Comparison of ENCODE assay signal across 10 cellular contexts in genomic region chr16:24645739-24646645, GRCh38.
DNase-seq lines count a peak whose midpoint lies in the region; TF ChIP-seq lines count a peak whose summit lies in the region.
"Had no signal": no experiment of that assay in that cellular context is flagged by ENCODE, and none has a peak within 500 bp of the region (broad histone marks: within the 10 kb centered on the region; RNA-seq: fewer than 3 reads in every experiment).

No MANE protein-coding gene starts in this region.

- peak; percentile 87 for DNase-seq in A673 (ENCODE audit: low spot score)
- peak; percentile 98 to 100 for DNase-seq in cardiac fibroblast (ENCODE audit: low read depth in 2 of 2)
- DNase-seq in lower leg skin (ENCODE audit: low spot score in 2 of 2): peak; percentile 42 to 52
- no peak for DNase-seq in NCI-H146 (lab: John Stamatoyannopoulos, UW)
- no peak for DNase-seq in HuH-7.5 (ENCODE audit: low spot score)
- DNase-seq in NCI-H1048 (lab: John Stamatoyannopoulos, UW): no peak
- DNase-seq in D341Med (ENCODE audit: low spot score): no peak
- DNase-seq: CD4-positive, alpha-beta memory T cell; stimulated activated naive CD4-positive, alpha-beta T cell treated with Interleukin-2 at 50 U/mL for 16 hours had no signal

- H3K27me3 ChIP-seq in A673 (replicated peaks; ENCODE audit: insufficient read depth, low read depth, low read length, poor library complexity): no peaks in the 10 kb centered on the region

- peak overlapping the region; percentile 51 for H3K27ac ChIP-seq in A673 (ENCODE audit: low read depth, low read length, poor library complexity, severe bottlenecking)

- TF ChIP-seq CTCF in A673 (conservative IDR thresholded peaks at IDR 0.05; ENCODE audit: low read depth, low read length): no peak
- no peak for TF ChIP-seq CTCF in cardiac fibroblast (IDR thresholded peaks at IDR 0.05; ENCODE audit: low read depth, low read length)
- no peak for TF ChIP-seq CTCF in lower leg skin (IDR thresholded peaks at IDR 0.05)

- TF ChIP-seq EP300 in Ishikawa (IDR thresholded peaks at IDR 0.05; ENCODE audit: borderline replicate concordance): peak; percentile 77

- H3K4me1 ChIP-seq in A673 (ENCODE audit: insufficient read depth, low read length, poor library complexity, severe bottlenecking): peaks cover 17% of the 10 kb centered on the region

- BruUV-seq in A673 (replicated peaks; lab: Mats Ljungman, UMichigan): no TSS peak

- CTCF ChIA-PET in A673 (lab: Charles Lee): no interaction called here

- no peak for TF ChIP-seq POLR2A in lower leg skin (IDR thresholded peaks at IDR 0.05)

- no peaks in the 10 kb centered on the region for H3K9me3 ChIP-seq in A673 (ENCODE audit: low read depth, low read length, poor library complexity, severe bottlenecking)

- POLR2A ChIA-PET in A673 (lab: Charles Lee; ENCODE audit: low non-redundant PET): no interaction called here

- no peaks in the 10 kb centered on the region for H3K36me3 ChIP-seq in A673 (ENCODE audit: insufficient read depth, low read length, poor library complexity, severe bottlenecking)

- intact Hi-C loops in A673 (cut with micrococcal nuclease; ENCODE audit: unreplicated experiment): no loop called here
- intact Hi-C loops in lower leg skin (cut with DNase I; ENCODE audit: low total_unique reads): no loop called here

- no peak for TF ChIP-seq RAD21 in Ishikawa (IDR thresholded peaks at IDR 0.05; ENCODE audit: low read depth)

- no peak overlapping the region for H3K4me3 ChIP-seq in A673 (ENCODE audit: low read depth, low read length, poor library complexity, severe bottlenecking)
- no peak overlapping the region for H3K4me3 ChIP-seq in cardiac fibroblast (replicated peaks in 1 of 2; ENCODE audit: low read depth in 2 of 2, low read length in 2 of 2)
- no peak overlapping the region for H3K4me3 ChIP-seq in lower leg skin (ENCODE audit: low read depth, poor library complexity, severe bottlenecking)

- WGBS in lower leg skin, 2 donors: 71 to 80% methylated on average over 5 of the region's 5 CpGs

TF ChIP-seq in Ishikawa, 13 proteins besides CTCF, POLR2A, EP300 and RAD21:
- TF ChIP-seq, protein P1, sequence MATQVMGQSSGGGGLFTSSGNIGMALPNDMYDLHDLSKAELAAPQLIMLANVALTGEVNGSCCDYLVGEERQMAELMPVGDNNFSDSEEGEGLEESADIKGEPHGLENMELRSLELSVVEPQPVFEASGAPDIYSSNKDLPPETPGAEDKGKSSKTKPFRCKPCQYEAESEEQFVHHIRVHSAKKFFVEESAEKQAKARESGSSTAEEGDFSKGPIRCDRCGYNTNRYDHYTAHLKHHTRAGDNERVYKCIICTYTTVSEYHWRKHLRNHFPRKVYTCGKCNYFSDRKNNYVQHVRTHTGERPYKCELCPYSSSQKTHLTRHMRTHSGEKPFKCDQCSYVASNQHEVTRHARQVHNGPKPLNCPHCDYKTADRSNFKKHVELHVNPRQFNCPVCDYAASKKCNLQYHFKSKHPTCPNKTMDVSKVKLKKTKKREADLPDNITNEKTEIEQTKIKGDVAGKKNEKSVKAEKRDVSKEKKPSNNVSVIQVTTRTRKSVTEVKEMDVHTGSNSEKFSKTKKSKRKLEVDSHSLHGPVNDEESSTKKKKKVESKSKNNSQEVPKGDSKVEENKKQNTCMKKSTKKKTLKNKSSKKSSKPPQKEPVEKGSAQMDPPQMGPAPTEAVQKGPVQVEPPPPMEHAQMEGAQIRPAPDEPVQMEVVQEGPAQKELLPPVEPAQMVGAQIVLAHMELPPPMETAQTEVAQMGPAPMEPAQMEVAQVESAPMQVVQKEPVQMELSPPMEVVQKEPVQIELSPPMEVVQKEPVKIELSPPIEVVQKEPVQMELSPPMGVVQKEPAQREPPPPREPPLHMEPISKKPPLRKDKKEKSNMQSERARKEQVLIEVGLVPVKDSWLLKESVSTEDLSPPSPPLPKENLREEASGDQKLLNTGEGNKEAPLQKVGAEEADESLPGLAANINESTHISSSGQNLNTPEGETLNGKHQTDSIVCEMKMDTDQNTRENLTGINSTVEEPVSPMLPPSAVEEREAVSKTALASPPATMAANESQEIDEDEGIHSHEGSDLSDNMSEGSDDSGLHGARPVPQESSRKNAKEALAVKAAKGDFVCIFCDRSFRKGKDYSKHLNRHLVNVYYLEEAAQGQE (IDR thresholded peaks at IDR 0.05; ENCODE audit: low read depth): no peak
- peak; percentile 90 for TF ChIP-seq NFIC (IDR thresholded peaks at IDR 0.05)
- TF ChIP-seq TCF12 (IDR thresholded peaks at IDR 0.05; ENCODE audit: low read depth): peak; percentile 63; the same call in 1 of the 2 replicates
- no peak for TF ChIP-seq CREB1 (IDR thresholded peaks at IDR 0.05; ENCODE audit: low read depth)
- TF ChIP-seq TAF1 (IDR thresholded peaks at IDR 0.05; ENCODE audit: low read depth): no peak
- peak; percentile 78 for TF ChIP-seq TEAD4 (IDR thresholded peaks at IDR 0.05)
- no peak for TF ChIP-seq ZBTB7A (IDR thresholded peaks at IDR 0.05; ENCODE audit: low read depth)
- no peak for TF ChIP-seq EGR1 (IDR thresholded peaks at IDR 0.05)
- TF ChIP-seq YY1 (IDR thresholded peaks at IDR 0.05; ENCODE audit: low read depth): no peak
- TF ChIP-seq CEBPB (IDR thresholded peaks at IDR 0.05): peak; percentile 91
- no peak for TF ChIP-seq MAX (IDR thresholded peaks at IDR 0.05)
- TF ChIP-seq, protein P2, sequence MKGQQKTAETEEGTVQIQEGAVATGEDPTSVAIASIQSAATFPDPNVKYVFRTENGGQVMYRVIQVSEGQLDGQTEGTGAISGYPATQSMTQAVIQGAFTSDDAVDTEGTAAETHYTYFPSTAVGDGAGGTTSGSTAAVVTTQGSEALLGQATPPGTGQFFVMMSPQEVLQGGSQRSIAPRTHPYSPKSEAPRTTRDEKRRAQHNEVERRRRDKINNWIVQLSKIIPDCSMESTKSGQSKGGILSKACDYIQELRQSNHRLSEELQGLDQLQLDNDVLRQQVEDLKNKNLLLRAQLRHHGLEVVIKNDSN (IDR thresholded peaks at IDR 0.05): no peak
- TF ChIP-seq FOXM1 (IDR thresholded peaks at IDR 0.05; ENCODE audit: borderline replicate concordance, low read depth): peak; percentile 75

Comparison
In these comparisons a context has a peak if more than half of its experiments do, and no peak if none do; other contexts are left out.
1. DNase-seq: peak in A673 (single experiment), cardiac fibroblast (2 of 2) and lower leg skin (2 of 2); none in NCI-H146 (single experiment), HuH-7.5 (single experiment), NCI-H1048 (single experiment) and D341Med (single experiment).